Comparison of ENCODE assay signal across 25 cellular contexts in the genomic region with DNA sequence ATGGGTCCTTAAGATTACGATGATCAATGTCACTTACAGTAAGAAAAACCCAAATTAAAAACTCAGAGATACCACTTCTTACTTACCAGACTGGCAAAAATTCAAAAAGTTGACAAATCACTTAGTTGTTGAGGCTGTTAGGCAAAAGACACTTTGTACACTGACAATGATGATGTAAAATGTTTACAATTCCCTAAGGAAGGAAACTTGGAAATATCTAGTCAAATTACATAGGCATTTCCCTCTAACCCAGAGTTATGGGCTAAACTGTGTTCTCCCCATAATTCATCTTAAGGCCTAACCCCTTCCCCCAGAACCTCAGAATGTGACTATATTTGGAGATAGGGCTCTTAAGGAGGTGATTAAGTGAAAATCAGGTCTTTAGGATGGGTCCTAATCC.
"Had no signal": no experiment of that assay in that cellular context is flagged by ENCODE, and none has a peak within 500 bp of the region (broad histone marks: within the 10 kb centered on the region; RNA-seq: fewer than 3 reads in every experiment).

No MANE protein-coding gene starts in this region.

- H3K27ac ChIP-seq: ascending aorta, coronary artery, esophagus squamous epithelium, left lung, VCaP had no signal

- H3K27me3 Mint-ChIP-seq: activated naive CD4-positive, alpha-beta T cell treated with anti-CD3 and anti-CD28 coated beads, Interleukin-2, amount 10 ng/mL, durations not matched to agents 7 days and 5 days; activated naive CD8-positive, alpha-beta T cell treated with anti-CD3 and anti-CD28 coated beads, Interleukin-2, amount 50 U/mL, for 24 hours; stimulated activated naive CD8-positive, alpha-beta T cell treated with anti-CD3 and anti-CD28 coated beads, Interleukin-15, Interleukin-2, amounts not matched to agents 100 ng/mL and 50 ng/mL, for 24 hours had no signal

- H3K27me3 ChIP-seq: ascending aorta, esophagus squamous epithelium, left lung had no signal

- H3K4me1 Mint-ChIP-seq: nephron progenitor cell had no signal

- H3K4me1 ChIP-seq: ascending aorta, esophagus squamous epithelium, left lung had no signal

- H3K4me3 Mint-ChIP-seq: activated naive CD4-positive, alpha-beta T cell treated with anti-CD3 and anti-CD28 coated beads, Interleukin-2, amount 10 ng/mL, durations not matched to agents 7 days and 5 days; activated naive CD8-positive, alpha-beta T cell treated with anti-CD3 and anti-CD28 coated beads, Interleukin-2, amount 50 U/mL, for 24 hours; nephron progenitor cell; stimulated activated naive CD8-positive, alpha-beta T cell treated with anti-CD3 and anti-CD28 coated beads, Interleukin-15, Interleukin-2, amounts not matched to agents 100 ng/mL and 50 ng/mL, for 24 hours had no signal

- DNase-seq: activated CD4-positive, alpha-beta T cell treated with anti-CD3 and anti-CD28 coated beads, Interleukin-2, amount 50 U/mL, for 1 hour; activated CD4-positive, CD25-positive, alpha-beta regulatory T cell treated with anti-CD3 and anti-CD28 coated beads, Interleukin-2, amount 50 U/mL, for 72 hours; activated CD8-positive, alpha-beta memory T cell treated with anti-CD3 and anti-CD28 coated beads for 24 hours; activated CD8-positive, alpha-beta memory T cell treated with anti-CD3 and anti-CD28 coated beads, Interleukin-2, amount 50 U/mL, for 48 hours; activated effector memory CD4-positive, alpha-beta T cell treated with Interleukin-2 at 50 U/mL for 16 hours; activated naive CD4-positive, alpha-beta T cell treated with anti-CD3 and anti-CD28 coated beads, Interleukin-2, amount 10 ng/mL, durations not matched to agents 7 days and 5 days; activated naive CD8-positive, alpha-beta T cell treated with anti-CD3 and anti-CD28 coated beads, Interleukin-2, amount 50 U/mL, for 24 hours; activated T-cell treated with anti-CD3 and anti-CD28 coated beads, Interleukin-2, amount 50 U/mL, for 48 hours; effector CD4-positive, alpha-beta T cell; esophagus squamous epithelium; head of caudate nucleus; kidney; left lung; mammary epithelial cell; nephron progenitor cell; occipital lobe; posterior cingulate gyrus; stimulated activated CD4-positive, alpha-beta T cell treated with anti-CD3 and anti-CD28 coated beads, Interleukin-12 subunit alpha, Interleukin-12 subunit beta, amount 100 ng/mL, for 4 hours; stimulated activated CD4-positive, alpha-beta T cell treated with anti-CD3 and anti-CD28 coated beads, Interleukin-2, amount 100 ng/mL, for 24 hours; T-helper 2 cell; trophoblast cell had no signal

- H3K9me3 ChIP-seq: ascending aorta, esophagus squamous epithelium, left lung had no signal

- H3K4me3 ChIP-seq: ascending aorta, coronary artery, esophagus squamous epithelium, left lung had no signal

- H3K27ac Mint-ChIP-seq: activated naive CD4-positive, alpha-beta T cell treated with anti-CD3 and anti-CD28 coated beads, Interleukin-2, amount 10 ng/mL, durations not matched to agents 7 days and 5 days; activated naive CD8-positive, alpha-beta T cell treated with anti-CD3 and anti-CD28 coated beads, Interleukin-2, amount 50 U/mL, for 24 hours; nephron progenitor cell; stimulated activated naive CD8-positive, alpha-beta T cell treated with anti-CD3 and anti-CD28 coated beads, Interleukin-15, Interleukin-2, amounts not matched to agents 100 ng/mL and 50 ng/mL, for 24 hours had no signal

- H3K9me3 Mint-ChIP-seq: activated naive CD4-positive, alpha-beta T cell treated with anti-CD3 and anti-CD28 coated beads, Interleukin-2, amount 10 ng/mL, durations not matched to agents 7 days and 5 days; activated naive CD8-positive, alpha-beta T cell treated with anti-CD3 and anti-CD28 coated beads, Interleukin-2, amount 50 U/mL, for 24 hours; stimulated activated naive CD8-positive, alpha-beta T cell treated with anti-CD3 and anti-CD28 coated beads, Interleukin-15, Interleukin-2, amounts not matched to agents 100 ng/mL and 50 ng/mL, for 24 hours had no signal

- ATAC-seq: activated naive CD8-positive, alpha-beta T cell treated with anti-CD3 and anti-CD28 coated beads, Interleukin-2, amount 50 U/mL, for 24 hours; left lung had no signal
